Comparison of ENCODE assay signal across 11 cellular contexts in the genomic region with DNA sequence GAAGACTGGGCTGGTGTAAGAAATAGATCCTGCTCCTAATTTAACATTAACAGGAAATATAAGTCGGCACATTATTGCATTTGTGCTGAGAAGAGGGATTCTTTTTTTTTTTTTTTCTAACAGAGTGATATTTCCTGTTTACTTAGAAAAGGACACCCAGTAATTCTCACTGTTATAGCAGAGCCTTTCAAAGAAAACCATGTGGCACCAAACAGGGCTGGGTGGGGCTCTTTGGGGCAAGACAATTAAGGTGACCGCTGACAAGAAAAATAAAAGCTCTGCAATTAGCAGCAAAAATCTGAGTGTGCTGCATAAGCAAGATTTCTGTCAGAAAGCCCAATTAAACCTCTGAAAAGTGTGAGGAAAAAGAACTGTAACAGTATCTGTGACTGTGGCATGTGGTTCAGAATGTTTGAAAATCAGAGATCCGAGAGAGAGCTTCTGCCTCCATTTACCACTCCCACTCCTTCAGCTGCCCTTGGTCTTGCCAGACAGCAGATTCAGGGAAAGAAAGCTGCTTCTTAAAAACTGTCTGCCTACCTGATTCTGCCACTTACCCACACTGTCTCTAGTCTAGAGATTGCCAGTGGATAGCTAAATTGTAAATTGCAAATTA.
DNase-seq lines count a peak whose midpoint lies in the region; ATAC-seq and TF ChIP-seq lines count a peak whose summit lies in the region.
"Had no signal": no experiment of that assay in that cellular context is flagged by ENCODE, and none has a peak within 500 bp of the region (broad histone marks: within the 10 kb centered on the region; RNA-seq: fewer than 3 reads in every experiment).

No MANE protein-coding gene starts in this region.

- H3K4me1 ChIP-seq in effector memory CD4-positive, alpha-beta T cell (ENCODE audit: control insufficient read depth, insufficient read depth, low read length, poor library complexity, severe bottlenecking), result peaks cover 40% of the 10 kb centered on the region
- H3K4me1 ChIP-seq: uterus had no signal

- H3K4me1 Mint-ChIP-seq in osteocyte (ENCODE audit: unreplicated experiment), result peaks cover 27% of the 10 kb centered on the region

- DNase-seq in DMS53 (lab: John Stamatoyannopoulos, UW), result peak; percentile 58
- peak; percentile 94 for DNase-seq in RPMI8226
- peak in 1 of 3 donors; percentile 16 for DNase-seq in effector memory CD4-positive, alpha-beta T cell
- DNase-seq in osteocyte (ENCODE audit: extremely low spot score, unreplicated experiment), result no peak
- DNase-seq in NCI-H524 (lab: John Stamatoyannopoulos, UW), result no peak
- DNase-seq in stimulated activated CD4-positive, alpha-beta T cell treated with anti-CD3 and anti-CD28 coated beads, Interleukin-12 subunit alpha, Interleukin-12 subunit beta, amount 100 ng/mL, for 4 hours, result no peak
- DNase-seq: erythroblast, uterus had no signal

- H3K27ac Mint-ChIP-seq in osteocyte (ENCODE audit: unreplicated experiment), result peak overlapping the region; percentile 50

- no peaks in the 10 kb centered on the region for H3K9me3 Mint-ChIP-seq in osteocyte (ENCODE audit: unreplicated experiment)

- H3K27ac ChIP-seq in effector memory CD4-positive, alpha-beta T cell (ENCODE audit: insufficient read depth, low read length, poor library complexity, severe bottlenecking), result peak overlapping the region; percentile 61
- H3K27ac ChIP-seq: RWPE1, uterus had no signal

- peak overlapping the region; percentile 32 for H3K4me3 Mint-ChIP-seq in osteocyte (ENCODE audit: unreplicated experiment)

- TF ChIP-seq CTCF in osteocyte (IDR thresholded peaks at IDR 0.05), result no peak

- no peaks in the 10 kb centered on the region for H3K9me3 ChIP-seq in effector memory CD4-positive, alpha-beta T cell (ENCODE audit: control insufficient read depth, low read length)
- H3K9me3 ChIP-seq: uterus had no signal

- H3K27me3 Mint-ChIP-seq in osteocyte (ENCODE audit: unreplicated experiment), result peaks cover 7% of the 10 kb centered on the region

- H3K36me3 Mint-ChIP-seq in osteocyte (ENCODE audit: unreplicated experiment), result no peaks in the 10 kb centered on the region

- no peaks in the 10 kb centered on the region for H3K27me3 ChIP-seq in effector memory CD4-positive, alpha-beta T cell (replicated peaks; ENCODE audit: control insufficient read depth, insufficient read depth, low read length, poor library complexity, severe bottlenecking)
- H3K27me3 ChIP-seq: uterus had no signal

- ATAC-seq in GM21381 (IDR thresholded peaks at IDR 0.05; ENCODE audit: unreplicated experiment) (no peak), HG02884 (IDR thresholded peaks at IDR 0.05; ENCODE audit: unreplicated experiment) (no peak)

- H3K36me3 ChIP-seq in effector memory CD4-positive, alpha-beta T cell (ENCODE audit: control insufficient read depth, insufficient read depth, low read length), result no peaks in the 10 kb centered on the region
- H3K36me3 ChIP-seq: uterus had no signal

- H3K4me3 ChIP-seq in effector memory CD4-positive, alpha-beta T cell (ENCODE audit: insufficient read depth, low read depth, low read length, poor library complexity, severe bottlenecking), result no peak overlapping the region
- H3K4me3 ChIP-seq: uterus had no signal

Comparison
In these comparisons a context has a peak if more than half of its experiments do, and no peak if none do; other contexts are left out.
1. DNase-seq: peak in DMS53 (single experiment) and RPMI8226 (single experiment); none in osteocyte (single experiment), NCI-H524 (0 of 2) and stimulated activated CD4-positive, alpha-beta T cell treated with anti-CD3 and anti-CD28 coated beads, Interleukin-12 subunit alpha, Interleukin-12 subunit beta, amount 100 ng/mL, for 4 hours (single experiment).